ENCODE assay signal across 19 cellular contexts in genomic region chr12:16607895-16608294, GRCh38. TPM values are rescaled to one million over a fixed set of nuclear protein-coding genes. Genes with fewer than 3 reads are reported as not detected.
DNase-seq lines count a peak whose midpoint lies in the region; ATAC-seq and TF ChIP-seq lines count a peak whose summit lies in the region.
"Had no signal": no experiment of that assay in that cellular context is flagged by ENCODE, and none has a peak within 500 bp of the region (broad histone marks: within the 10 kb centered on the region; RNA-seq: fewer than 3 reads in every experiment).

No MANE protein-coding gene starts in this region.

- peak overlapping the region; percentile 97 for H3K4me3 Mint-ChIP-seq in neural crest cell
- H3K4me3 Mint-ChIP-seq in activated CD4-positive, alpha-beta T cell treated with anti-CD3 and anti-CD28 coated beads, Interleukin-2, amount 10 ng/mL, durations not matched to agents 24 days and 14 days: no peak overlapping the region
- H3K4me3 Mint-ChIP-seq: activated B cell treated with CpG ODN at 0.5 μM for 24 hours; activated naive CD4-positive, alpha-beta T cell treated with anti-CD3 and anti-CD28 coated beads, Interleukin-2, amount 10 ng/mL, durations not matched to agents 7 days and 5 days; stimulated activated naive CD8-positive, alpha-beta T cell treated with anti-CD3 and anti-CD28 coated beads, Interleukin-15, amount 100 ng/mL, for 72 hours had no signal

- TF ChIP-seq POLR2A in uterus (IDR thresholded peaks at IDR 0.05): no peak

- H3K9me3 Mint-ChIP-seq in neural crest cell: no peaks in the 10 kb centered on the region
- no peaks in the 10 kb centered on the region for H3K9me3 Mint-ChIP-seq in activated CD4-positive, alpha-beta T cell treated with anti-CD3 and anti-CD28 coated beads, Interleukin-2, amount 10 ng/mL, durations not matched to agents 24 days and 14 days
- H3K9me3 Mint-ChIP-seq: activated B cell treated with CpG ODN at 0.5 μM for 24 hours; activated naive CD4-positive, alpha-beta T cell treated with anti-CD3 and anti-CD28 coated beads, Interleukin-2, amount 10 ng/mL, durations not matched to agents 7 days and 5 days had no signal

- H3K9me3 ChIP-seq in left ventricle myocardium inferior (replicated peaks) (no peaks in the 10 kb centered on the region), heart right ventricle (no peaks in the 10 kb centered on the region), ascending aorta (no peaks in the 10 kb centered on the region), uterus (no peaks in the 10 kb centered on the region)
- H3K9me3 ChIP-seq: Peyer's patch had no signal

- no peak for TF ChIP-seq CTCF in left ventricle myocardium inferior (IDR thresholded peaks at IDR 0.05; ENCODE audit: borderline replicate concordance)
- no peak for TF ChIP-seq CTCF in heart right ventricle (IDR thresholded peaks at IDR 0.05)
- TF ChIP-seq CTCF in ascending aorta (IDR thresholded peaks at IDR 0.05): no peak
- no peak for TF ChIP-seq CTCF in neural crest cell (conservative IDR thresholded peaks at IDR 0.05)
- TF ChIP-seq CTCF in uterus (IDR thresholded peaks at IDR 0.05): no peak

- DNase-seq in left ventricle myocardium inferior (no peak), heart right ventricle (no peak), ascending aorta (ENCODE audit: low spot score in 2 of 2) (no peak), neural crest cell (ENCODE audit: low read depth, low spot score) (no peak), uterus (peak; percentile 22 to 35), GF-D8 (lab: John Stamatoyannopoulos, UW) (no peak), RKO (ENCODE audit: low spot score) (no peak)
- DNase-seq in activated CD4-positive, alpha-beta T cell treated with anti-CD3 and anti-CD28 coated beads, Interleukin-2, amount 10 ng/mL, durations not matched to agents 24 days and 14 days: no peak
- DNase-seq: ACHN; activated B cell treated with CpG ODN at 0.5 μM for 24 hours; activated CD8-positive, alpha-beta memory T cell treated with anti-CD3 and anti-CD28 coated beads, Interleukin-2, amount 50 U/mL, for 4 hours; activated naive CD4-positive, alpha-beta T cell treated with anti-CD3 and anti-CD28 coated beads, Interleukin-2, amount 10 ng/mL, durations not matched to agents 7 days and 5 days; naive thymus-derived CD4-positive, alpha-beta T cell; NCI-H226; Peyer's patch; stimulated activated naive CD8-positive, alpha-beta T cell treated with anti-CD3 and anti-CD28 coated beads, Interleukin-15, amount 100 ng/mL, for 72 hours had no signal

- H3K27me3 Mint-ChIP-seq in neural crest cell (ENCODE audit: low read depth): peaks cover 36% of the 10 kb centered on the region
- peaks cover 55% of the 10 kb centered on the region for H3K27me3 Mint-ChIP-seq in activated CD4-positive, alpha-beta T cell treated with anti-CD3 and anti-CD28 coated beads, Interleukin-2, amount 10 ng/mL, durations not matched to agents 24 days and 14 days

- H3K27ac Mint-ChIP-seq in neural crest cell (ENCODE audit: unreplicated experiment): peak overlapping the region; percentile 32
- no peak overlapping the region for H3K27ac Mint-ChIP-seq in activated CD4-positive, alpha-beta T cell treated with anti-CD3 and anti-CD28 coated beads, Interleukin-2, amount 10 ng/mL, durations not matched to agents 24 days and 14 days
- H3K27ac Mint-ChIP-seq: activated B cell treated with CpG ODN at 0.5 μM for 24 hours; activated naive CD4-positive, alpha-beta T cell treated with anti-CD3 and anti-CD28 coated beads, Interleukin-2, amount 10 ng/mL, durations not matched to agents 7 days and 5 days; naive thymus-derived CD4-positive, alpha-beta T cell; stimulated activated naive CD8-positive, alpha-beta T cell treated with anti-CD3 and anti-CD28 coated beads, Interleukin-15, amount 100 ng/mL, for 72 hours had no signal

- H3K4me1 ChIP-seq in left ventricle myocardium inferior (peaks cover 23% of the 10 kb centered on the region), heart right ventricle (peaks cover 0 to 26% (median 3%) of the 10 kb centered on the region in 9 donors), ascending aorta (peaks cover 0 to 7% of the 10 kb centered on the region in 2 donors), uterus (no peaks in the 10 kb centered on the region)
- H3K4me1 ChIP-seq: Peyer's patch had no signal

- H3K27ac ChIP-seq in left ventricle myocardium inferior (replicated peaks) (peak overlapping the region; percentile 76), heart right ventricle (peak overlapping the region in 4 of 10 donors; percentile 56 to 62 (median 60)), ascending aorta (peak overlapping the region; percentile 59 to 83), uterus (peak overlapping the region; percentile 89 to 94)
- H3K27ac ChIP-seq: epithelial cell of prostate had no signal

- H3K27me3 ChIP-seq in left ventricle myocardium inferior (ENCODE audit: low read depth) (peaks cover 83% of the 10 kb centered on the region), heart right ventricle (peaks cover 0 to 73% (median 54%) of the 10 kb centered on the region in 7 donors), ascending aorta (no peaks in the 10 kb centered on the region), uterus (no peaks in the 10 kb centered on the region)

- no peaks in the 10 kb centered on the region for H3K36me3 Mint-ChIP-seq in neural crest cell (ENCODE audit: low read depth)
- H3K36me3 Mint-ChIP-seq in activated CD4-positive, alpha-beta T cell treated with anti-CD3 and anti-CD28 coated beads, Interleukin-2, amount 10 ng/mL, durations not matched to agents 24 days and 14 days (ENCODE audit: low read depth): no peaks in the 10 kb centered on the region
- H3K36me3 Mint-ChIP-seq: activated naive CD4-positive, alpha-beta T cell treated with anti-CD3 and anti-CD28 coated beads, Interleukin-2, amount 10 ng/mL, durations not matched to agents 7 days and 5 days had no signal

- H3K4me3 ChIP-seq in left ventricle myocardium inferior (peak overlapping the region; percentile 66), heart right ventricle (peak overlapping the region in 2 of 10 donors; percentile 8 to 48), ascending aorta (peak overlapping the region in 1 of 2 donors; percentile 67), uterus (no peak overlapping the region)
- H3K4me3 ChIP-seq: Peyer's patch, skin epidermis had no signal

- 70 to 71% methylated on average over 6 of the region's 6 CpGs for WGBS in heart right ventricle, 2 donors

- no peaks in the 10 kb centered on the region for H3K36me3 ChIP-seq in left ventricle myocardium inferior
- no peaks in the 10 kb centered on the region for H3K36me3 ChIP-seq in heart right ventricle
- H3K36me3 ChIP-seq in ascending aorta: no peaks in the 10 kb centered on the region
- H3K36me3 ChIP-seq in uterus: no peaks in the 10 kb centered on the region
- H3K36me3 ChIP-seq: Peyer's patch had no signal

- no peak for ATAC-seq in heart right ventricle
- ATAC-seq: naive thymus-derived CD4-positive, alpha-beta T cell; stimulated activated naive CD8-positive, alpha-beta T cell treated with anti-CD3 and anti-CD28 coated beads, Interleukin-15, amount 100 ng/mL, for 72 hours had no signal

- peaks cover 75% of the 10 kb centered on the region for H3K4me1 Mint-ChIP-seq in neural crest cell
- H3K4me1 Mint-ChIP-seq in activated CD4-positive, alpha-beta T cell treated with anti-CD3 and anti-CD28 coated beads, Interleukin-2, amount 10 ng/mL, durations not matched to agents 24 days and 14 days: peaks cover 6% of the 10 kb centered on the region

- intact Hi-C loops in left ventricle myocardium inferior (cut with micrococcal nuclease) (no loop called here), heart right ventricle (cut with DNase I) (no loop called here), ascending aorta (cut with DNase I) (loop anchor here (2.0 kb wide), 1 partner anchor 21 kb away; no protein-coding TSS in a partner anchor), uterus (cut with DNase I; ENCODE audit: low total_unique reads) (no loop called here)
- intact Hi-C loops in activated CD4-positive, alpha-beta T cell treated with anti-CD3 and anti-CD28 coated beads, Interleukin-2, amount 10 ng/mL, durations not matched to agents 24 days and 14 days (cut with micrococcal nuclease): no loop called here

RNA-seq across cellular contexts. Expression of gene LMO3, which starts 1.9 kb away (rescaled TPM):
- total RNA-seq in left ventricle myocardium inferior: 1.5 TPM
- 1 to 10 TPM in 7 of 10 donors, under 1 TPM in 3; 0.35 to 3.2 (median 1.6) TPM for total RNA-seq in heart right ventricle
- 1 to 10 TPM in 1 of 2 donors, under 1 TPM in 1; 0.17 to 1.5 TPM for polyA plus RNA-seq in heart right ventricle
- total RNA-seq in ascending aorta: 20.2 TPM
- 26.5 and 34.1 TPM in 2 replicates for total RNA-seq in neural crest cell
- total RNA-seq in uterus: 100 to 1,000 TPM in 1 of 4 donors, 10 to 100 TPM in 3; 20.9 to 130 (median 67.8) TPM
- total RNA-seq in activated CD4-positive, alpha-beta T cell treated with anti-CD3 and anti-CD28 coated beads, Interleukin-2, amount 10 ng/mL, durations not matched to agents 24 days and 14 days: not detected in 2 replicates
- total RNA-seq: activated B cell treated with CpG ODN at 0.5 μM for 24 hours; kidney epithelial cell; naive thymus-derived CD4-positive, alpha-beta T cell had no signal
- polyA plus RNA-seq: naive thymus-derived CD4-positive, alpha-beta T cell had no signal

Comparison
In these comparisons a context has a peak if more than half of its experiments do, and no peak if none do; other contexts are left out.
1. DNase-seq: peak in uterus (2 of 2); none in left ventricle myocardium inferior (single experiment), heart right ventricle (0 of 2), ascending aorta (0 of 2), neural crest cell (single experiment), activated CD4-positive, alpha-beta T cell treated with anti-CD3 and anti-CD28 coated beads, Interleukin-2, amount 10 ng/mL, durations not matched to agents 24 days and 14 days (single experiment), GF-D8 (single experiment) and RKO (single experiment).